Comparison of ENCODE assay signal across 8 cellular contexts in genomic region chr2:224449212-224450147, GRCh38. TPM values are rescaled to one million over a fixed set of nuclear protein-coding genes. Genes with fewer than 3 reads are reported as not detected.
DNase-seq lines count a peak whose midpoint lies in the region; ATAC-seq and TF ChIP-seq lines count a peak whose summit lies in the region.

No MANE protein-coding gene starts in this region.

- no peak overlapping the region for H3K27ac ChIP-seq in C4-2B
- H3K27ac ChIP-seq in SK-N-SH (ENCODE audit: low read depth in 2 of 2, low read length in 1 of 2) = no peak overlapping the region
- H3K27ac ChIP-seq in gastroesophageal sphincter = no peak overlapping the region

- H3K36me3 ChIP-seq in SK-N-SH (replicated peaks in 1 of 2; ENCODE audit: control insufficient read depth in 1 of 2, insufficient read depth in 2 of 2, low read length in 1 of 2) (no peaks in the 10 kb centered on the region), gastroesophageal sphincter (no peaks in the 10 kb centered on the region)

- CTCF ChIA-PET in SK-N-SH (lab: Yijun Ruan, JAX) = interaction anchor here (0.6 to 3.2 kb wide), 22 partner anchors 9 to 492 kb away, joined by 3 to 13 read pairs (median 4); partner anchors contain the start of gene MRPL44
- CTCF ChIA-PET in HEK293T (lab: Yijun Ruan, JAX) = no interaction called here

- DNase-seq in SK-N-SH (peak; percentile 44), type B pancreatic cell (ENCODE audit: extremely low spot score, unreplicated experiment) (no peak), HEK293T (ENCODE audit: extremely low spot score) (no peak)

- no peak for TF ChIP-seq POLR2A in gastroesophageal sphincter (IDR thresholded peaks at IDR 0.05)

- TF ChIP-seq CTCF in C4-2B (conservative IDR thresholded peaks at IDR 0.05) (peak; percentile 70), SK-N-SH (IDR thresholded peaks at IDR 0.05) (peak; percentile 68), gastroesophageal sphincter (IDR thresholded peaks at IDR 0.05) (peak in 3 of 4 experiments; percentile 36 to 46 (median 39)), type B pancreatic cell (conservative IDR thresholded peaks at IDR 0.05) (peak; percentile 72)

- H4K20me1 ChIP-seq in SK-N-SH (ENCODE audit: insufficient read depth) = no peaks in the 10 kb centered on the region

- POLR2A ChIA-PET in SK-N-SH (lab: Yijun Ruan, JAX) = no interaction called here
- POLR2A ChIA-PET in HEK293T (lab: Yijun Ruan, JAX) = no interaction called here

- TF ChIP-seq RAD21 in SK-N-SH (IDR thresholded peaks at IDR 0.05; ENCODE audit: low read length) = peak; percentile 62

- no peaks in the 10 kb centered on the region for H3K36me3 Mint-ChIP-seq in type B pancreatic cell

- no peak for TF ChIP-seq EP300 in SK-N-SH (IDR thresholded peaks at IDR 0.05; ENCODE audit: borderline replicate concordance in 1 of 2, low read depth in 1 of 2, low read length in 1 of 2)
- TF ChIP-seq EP300 in gastroesophageal sphincter (IDR thresholded peaks at IDR 0.05) = no peak

- H3K9me3 ChIP-seq in SK-N-SH (no peaks in the 10 kb centered on the region), gastroesophageal sphincter (peaks cover 0 to 7% (median 0%) of the 10 kb centered on the region in 3 donors)

- no peak overlapping the region for H3K4me3 ChIP-seq in SK-N-SH (ENCODE audit: low read depth in 2 of 2, low read length in 1 of 2)
- no peak overlapping the region for H3K4me3 ChIP-seq in gastroesophageal sphincter

- H3K27ac Mint-ChIP-seq in type B pancreatic cell = no peak overlapping the region

- H3K79me2 ChIP-seq in SK-N-SH (ENCODE audit: insufficient read depth) = no peaks in the 10 kb centered on the region

- H3K4me1 ChIP-seq in SK-N-SH (ENCODE audit: control insufficient read depth in 1 of 2, insufficient read depth in 2 of 2, low read depth in 1 of 2, low read length in 1 of 2) = no peaks in the 10 kb centered on the region
- no peaks in the 10 kb centered on the region for H3K4me1 ChIP-seq in gastroesophageal sphincter

- H3K4me1 Mint-ChIP-seq in type B pancreatic cell (ENCODE audit: unreplicated experiment) = no peaks in the 10 kb centered on the region

- peaks cover 7% of the 10 kb centered on the region for H3K9me3 Mint-ChIP-seq in type B pancreatic cell

- H3K27me3 Mint-ChIP-seq in type B pancreatic cell = no peaks in the 10 kb centered on the region

- ATAC-seq in GM21390 (IDR thresholded peaks at IDR 0.05; ENCODE audit: unreplicated experiment) (peak; percentile 60), gastroesophageal sphincter (no peak), HG02623 (IDR thresholded peaks at IDR 0.05; ENCODE audit: unreplicated experiment) (no peak), HG03460 (IDR thresholded peaks at IDR 0.05; ENCODE audit: unreplicated experiment) (no peak)

- H3K4me3 Mint-ChIP-seq in type B pancreatic cell = no peak overlapping the region

- no peak overlapping the region for H2AFZ ChIP-seq in SK-N-SH (ENCODE audit: low read depth)

- 53% methylated on average over 4 of the region's 4 CpGs for WGBS in SK-N-SH (ENCODE audit: low lambda C conversion rate)
- WGBS in gastroesophageal sphincter (ENCODE audit: low coverage in 1 of 2), 2 donors = 56 to 67% methylated on average over 4 of the region's 4 CpGs

- no peak overlapping the region for H3K9ac ChIP-seq in SK-N-SH

- H3K9me2 ChIP-seq in SK-N-SH = no peaks in the 10 kb centered on the region

- H3F3A ChIP-seq in SK-N-SH (replicated peaks; ENCODE audit: insufficient read depth) = no peaks in the 10 kb centered on the region

- no peaks in the 10 kb centered on the region for H3K27me3 ChIP-seq in SK-N-SH (ENCODE audit: insufficient read depth)
- H3K27me3 ChIP-seq in gastroesophageal sphincter = peaks cover 10% of the 10 kb centered on the region

- H3K4me2 ChIP-seq in SK-N-SH = no peak overlapping the region

TF ChIP-seq in SK-N-SH, 30 proteins besides CTCF, POLR2A, EP300 and RAD21:
- TF ChIP-seq SIN3A (IDR thresholded peaks at IDR 0.05; ENCODE audit: borderline replicate concordance, low read depth, low read length) (no peak), SMC3 (IDR thresholded peaks at IDR 0.05; ENCODE audit: low read depth, low read length) (peak; percentile 44)

TF ChIP-seq in HEK293T, 16 proteins besides CTCF, POLR2A, EP300 and RAD21:
- TF ChIP-seq ELF4 (IDR thresholded peaks at IDR 0.05) = no peak
- no peak for TF ChIP-seq NFRKB (IDR thresholded peaks at IDR 0.05)
- TF ChIP-seq LEF1 (IDR thresholded peaks at IDR 0.05; ENCODE audit: borderline replicate concordance) = no peak
- TF ChIP-seq HDGF (IDR thresholded peaks at IDR 0.05; ENCODE audit: borderline replicate concordance) = no peak
- TF ChIP-seq BHLHE40 (IDR thresholded peaks at IDR 0.05; ENCODE audit: borderline replicate concordance) = no peak
- no peak for TF ChIP-seq SP1 (IDR thresholded peaks at IDR 0.05)
- TF ChIP-seq FOXK2 (IDR thresholded peaks at IDR 0.05) = no peak
- TF ChIP-seq ZNF384 (IDR thresholded peaks at IDR 0.05) = no peak
- no peak for TF ChIP-seq PKNOX1 (IDR thresholded peaks at IDR 0.05)
- TF ChIP-seq FOXM1 (IDR thresholded peaks at IDR 0.05; ENCODE audit: borderline replicate concordance) = no peak
- no peak for TF ChIP-seq TARDBP (IDR thresholded peaks at IDR 0.05)
- TF ChIP-seq SUZ12 (IDR thresholded peaks at IDR 0.05) = no peak
- TF ChIP-seq FOXA1 (IDR thresholded peaks at IDR 0.05) = no peak
- TF ChIP-seq L3MBTL2 (conservative IDR thresholded peaks at IDR 0.05) = no peak
- TF ChIP-seq ARNT (IDR thresholded peaks at IDR 0.05) = no peak
- TF ChIP-seq CTBP1 (IDR thresholded peaks at IDR 0.05; ENCODE audit: borderline replicate concordance) = no peak

RNA-seq across cellular contexts. Expression of gene FAM124B, which starts 47.6 kb away (rescaled TPM):
- 0.03 TPM in 1 of 2 replicates, not detected in the other for polyA plus RNA-seq in SK-N-SH (2012; rRNA removed)
- polyA plus RNA-seq in SK-N-SH (2012; cell fraction: cytosol; rRNA removed) = 0.03 TPM in 1 of 2 replicates, not detected in the other
- 0.04 TPM in 1 of 2 replicates, not detected in the other for polyA plus RNA-seq in SK-N-SH (2012; cell fraction: nucleus; rRNA removed)
- total RNA-seq in gastroesophageal sphincter = 1 to 10 TPM in 3 of 4 donors, under 1 TPM in 1; 0.47 to 7.3 (median 2.6) TPM
- not detected in 2 replicates for total RNA-seq in type B pancreatic cell (ENCODE audit: low replicate concordance)
